Comparison of ENCODE assay signal across 8 cellular contexts in the genomic region with DNA sequence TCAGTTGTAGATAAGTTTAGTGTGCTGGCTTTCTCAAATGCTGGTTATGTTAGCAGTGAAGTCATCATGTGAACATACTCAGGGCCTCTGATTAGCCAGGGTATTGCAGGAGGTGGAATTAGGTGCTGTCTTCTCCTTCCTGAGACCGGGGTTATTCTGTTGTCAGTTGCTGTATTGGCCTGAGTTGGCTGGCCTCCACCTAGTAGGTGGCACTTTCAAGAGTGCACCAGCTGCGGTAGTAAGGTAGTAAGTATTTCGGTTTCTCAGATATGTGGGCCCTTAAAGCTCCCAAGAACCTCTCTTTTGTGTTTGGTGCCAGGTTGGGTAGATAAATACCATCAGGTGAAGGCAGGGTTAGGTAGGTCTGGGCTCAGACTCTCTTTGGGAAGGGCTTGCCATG.
"Had no signal": no experiment of that assay in that cellular context is flagged by ENCODE, and none has a peak within 500 bp of the region (broad histone marks: within the 10 kb centered on the region; RNA-seq: fewer than 3 reads in every experiment).

No MANE protein-coding gene starts in this region.

- H3K27ac Mint-ChIP-seq: HFFc6 had no signal

- H3K36me3 Mint-ChIP-seq: IgD-negative memory B cell had no signal

- ATAC-seq: HCT116, HepG2 had no signal

- DNase-seq: GM23248, GOT3, H7, HFFc6, KBM-7 had no signal

- H3K4me1 Mint-ChIP-seq: IgD-negative memory B cell had no signal

- H3K4me3 Mint-ChIP-seq: HFFc6, IgD-negative memory B cell had no signal

- H3K27me3 Mint-ChIP-seq: IgD-negative memory B cell had no signal
